ENCODE assay signal across 8 cellular contexts in genomic region chr16:89973235-89973634, GRCh38. TPM values are rescaled to one million over a fixed set of nuclear protein-coding genes. Genes with fewer than 3 reads are reported as not detected.
DNase-seq lines count a peak whose midpoint lies in the region; ATAC-seq and TF ChIP-seq lines count a peak whose summit lies in the region.

No MANE protein-coding gene starts in this region.

- H3K27ac ChIP-seq in BLaER1 (peak overlapping the region; percentile 88), ectodermal cell (ENCODE audit: insufficient read depth, low read depth, low read length, poor library complexity, severe bottlenecking) (no peak overlapping the region)

- H3K36me3 Mint-ChIP-seq in nephron progenitor cell (ENCODE audit: low read depth) = peaks cover 47% of the 10 kb centered on the region

- H3K9ac ChIP-seq in BLaER1 = peak overlapping the region; percentile 86

- H3K4me3 ChIP-seq in BLaER1 = peak overlapping the region; percentile 76
- peak overlapping the region; percentile 72 for H3K4me3 ChIP-seq in LNCaP clone FGC (ENCODE audit: low read depth, low read length)
- peak overlapping the region; percentile 90 for H3K4me3 ChIP-seq in ectodermal cell (ENCODE audit: insufficient read depth, low read depth, low read length)

- H3K4me1 Mint-ChIP-seq in nephron progenitor cell = peaks cover 13% of the 10 kb centered on the region

- no peaks in the 10 kb centered on the region for H3K9me3 ChIP-seq in BLaER1
- H3K9me3 ChIP-seq in ectodermal cell (ENCODE audit: control insufficient read depth, low read length) = no peaks in the 10 kb centered on the region

- no peak for DNase-seq in LNCaP clone FGC (ENCODE audit: low read depth)
- no peak for DNase-seq in nephron progenitor cell
- no peak for DNase-seq in SW 1271 (lab: John Stamatoyannopoulos, UW)
- no peak for DNase-seq in midbrain (lab: John Stamatoyannopoulos, UW)
- DNase-seq in omental fat pad (ENCODE audit: low spot score) = no peak
- DNase-seq in activated CD8-positive, alpha-beta memory T cell treated with anti-CD3 and anti-CD28 coated beads, Interleukin-2, amount 50 U/mL, for 4 hours = no peak

- H4K20me1 ChIP-seq in BLaER1 = peaks cover 69% of the 10 kb centered on the region

- 23 to 27% methylated on average over 12 to 14 of the region's 14 CpGs for WGBS in ectodermal cell, 2 experiments

- H3K27me3 Mint-ChIP-seq in nephron progenitor cell (ENCODE audit: low read depth, poor library complexity) = no peaks in the 10 kb centered on the region

- H3K9me3 Mint-ChIP-seq in nephron progenitor cell = peaks cover 43% of the 10 kb centered on the region

- H3K4me1 ChIP-seq in BLaER1 (peaks cover 45% of the 10 kb centered on the region), ectodermal cell (ENCODE audit: control insufficient read depth, insufficient read depth, low read length) (peaks cover 5% of the 10 kb centered on the region)

- peaks cover 33% of the 10 kb centered on the region for H3K36me3 ChIP-seq in BLaER1
- peaks cover 8% of the 10 kb centered on the region for H3K36me3 ChIP-seq in ectodermal cell (ENCODE audit: control insufficient read depth, insufficient read depth, low read length)

- H3K27me3 ChIP-seq in BLaER1 (no peaks in the 10 kb centered on the region), ectodermal cell (ENCODE audit: control insufficient read depth, insufficient read depth, low read length, poor library complexity, severe bottlenecking) (no peaks in the 10 kb centered on the region)

- peak overlapping the region; percentile 98 for H3K4me2 ChIP-seq in BLaER1

- no peak for TF ChIP-seq CTCF in LNCaP clone FGC (IDR thresholded peaks at IDR 0.05; ENCODE audit: control insufficient read depth, extremely low read depth, insufficient read depth)
- TF ChIP-seq CTCF in nephron progenitor cell (IDR thresholded peaks at IDR 0.05) = no peak
- no peak for TF ChIP-seq CTCF in omental fat pad (IDR thresholded peaks at IDR 0.05)

- no peak for ATAC-seq in omental fat pad (ENCODE audit: low FRiP score)

- peak overlapping the region; percentile 99 for H3K27ac Mint-ChIP-seq in nephron progenitor cell

- H3K4me3 Mint-ChIP-seq in nephron progenitor cell = peak overlapping the region; percentile 98

RNA-seq across cellular contexts. Expression of gene DEF8, which starts 24.7 kb away (rescaled TPM):
- 78.2 TPM for polyA plus RNA-seq in ectodermal cell (2013, experiment 1 of 4)
- 64.8 TPM for polyA plus RNA-seq in ectodermal cell (2013, experiment 2 of 4)
- polyA plus RNA-seq in ectodermal cell (2013, experiment 3 of 4) = 65.7 TPM
- polyA plus RNA-seq in ectodermal cell (2013, experiment 4 of 4) = 59.7 TPM
- 10 to 100 TPM; 57.2 to 94.4 (median 80.6) TPM for total RNA-seq in omental fat pad

RNA-seq across cellular contexts. Expression of gene DBNDD1, which starts 46.0 kb away (rescaled TPM):
- polyA plus RNA-seq in ectodermal cell (2013, experiment 1 of 4) = 31.8 TPM
- polyA plus RNA-seq in ectodermal cell (2013, experiment 2 of 4) = 47.0 TPM
- 30.5 TPM for polyA plus RNA-seq in ectodermal cell (2013, experiment 3 of 4)
- polyA plus RNA-seq in ectodermal cell (2013, experiment 4 of 4) = 36.4 TPM
- 1 to 10 TPM in 3 of 4 donors, not detected in 1; 1.4 to 5.0 (median 3.5) TPM for total RNA-seq in omental fat pad

RNA-seq across cellular contexts. Expression of gene TUBB3, which starts 50.1 kb away (rescaled TPM):
- polyA plus RNA-seq in ectodermal cell (2013, experiment 1 of 4) = 117 TPM
- polyA plus RNA-seq in ectodermal cell (2013, experiment 2 of 4) = 106 TPM
- polyA plus RNA-seq in ectodermal cell (2013, experiment 3 of 4) = 115 TPM
- polyA plus RNA-seq in ectodermal cell (2013, experiment 4 of 4) = 130 TPM
- total RNA-seq in omental fat pad = 10 to 100 TPM in 2 of 4 donors, 1 to 10 TPM in 2; 2.8 to 34.9 (median 10.5) TPM

RNA-seq across cellular contexts. Expression of gene MC1R, which starts 54.6 kb away (rescaled TPM):
- 4.6 TPM for polyA plus RNA-seq in ectodermal cell (2013, experiment 1 of 4)
- polyA plus RNA-seq in ectodermal cell (2013, experiment 2 of 4) = 4.9 TPM
- polyA plus RNA-seq in ectodermal cell (2013, experiment 3 of 4) = 3.5 TPM
- polyA plus RNA-seq in ectodermal cell (2013, experiment 4 of 4) = 4.0 TPM
- total RNA-seq in omental fat pad = 1 to 10 TPM; 2.5 to 7.4 (median 6.0) TPM
